14 cellular contexts compared by ENCODE assay signal in genomic region chr14:28242895-28243294, GRCh38.
A peak's percentile ranks its signal among the peaks of the same experiment; 100 is the strongest.
DNase-seq lines count a peak whose midpoint lies in the region; ATAC-seq and TF ChIP-seq lines count a peak whose summit lies in the region.
"Had no signal": no experiment of that assay in that cellular context is flagged by ENCODE, and none has a peak within 500 bp of the region (broad histone marks: within the 10 kb centered on the region; RNA-seq: fewer than 3 reads in every experiment).

No MANE protein-coding gene starts in this region.

- H3K36me3 ChIP-seq in right lobe of liver = no peaks in the 10 kb centered on the region

- peaks cover 0 to 23% (median 9%) of the 10 kb centered on the region in 4 donors for H3K4me1 ChIP-seq in right lobe of liver

- intact Hi-C loops in right lobe of liver (cut with DNase I) = no loop called here

- peak; percentile 16 for DNase-seq in NCI-H1436 (lab: John Stamatoyannopoulos, UW)
- no peak for DNase-seq in NCI-H1436 treated with DMSO at 0.1 percent for 48 hours (lab: John Stamatoyannopoulos, UW)
- DNase-seq in NCI-H1930 (lab: John Stamatoyannopoulos, UW) = peak; percentile 62 to 64
- DNase-seq in NCI-H748 (lab: John Stamatoyannopoulos, UW; ENCODE audit: unreplicated experiment) = peak; percentile 88
- no peak for DNase-seq in right lobe of liver
- DNase-seq in NCI-H226 = no peak
- DNase-seq in UCSD-AML1 (lab: John Stamatoyannopoulos, UW; ENCODE audit: unreplicated experiment) = no peak
- no peak for DNase-seq in DMS79 treated with DMSO at 0.1 percent for 48 hours (lab: John Stamatoyannopoulos, UW)
- DNase-seq: C1 segment of cervical spinal cord, H9, MM.1S, NCI-H2029, SW 1271 had no signal

- no peak for TF ChIP-seq CTCF in right lobe of liver (IDR thresholded peaks at IDR 0.05)

- H3K4me3 ChIP-seq in right lobe of liver = no peak overlapping the region
- H3K4me3 ChIP-seq: GM12878 had no signal

- WGBS in right lobe of liver (ENCODE audit: insufficient coverage, low coverage, low lambda C conversion rate, missing lambda C conversion rate) = 21% methylated on average over 2 of the region's 2 CpGs

- TF ChIP-seq POLR2A in right lobe of liver (IDR thresholded peaks at IDR 0.05) = no peak

- peak overlapping the region in 2 of 3 donors; percentile 58 to 74 for H3K27ac ChIP-seq in right lobe of liver

- peak; percentile 92 to 97 (median 96) for ATAC-seq in right lobe of liver
- ATAC-seq: GM12878 had no signal

- H3K9me3 ChIP-seq in right lobe of liver = no peaks in the 10 kb centered on the region

- H3K27me3 ChIP-seq in right lobe of liver = no peaks in the 10 kb centered on the region

Comparison
In these comparisons a context has a peak if more than half of its experiments do, and no peak if none do; other contexts are left out.
1. DNase-seq: peak in NCI-H1436 (single experiment), NCI-H1930 (2 of 2) and NCI-H748 (single experiment); none in NCI-H1436 treated with DMSO at 0.1 percent for 48 hours (single experiment), right lobe of liver (0 of 3), NCI-H226 (single experiment), UCSD-AML1 (single experiment) and DMS79 treated with DMSO at 0.1 percent for 48 hours (single experiment).